In genomic region chr13:62564770-62565169, GRCh38 we compare ENCODE assay signal across 23 cellular contexts.
DNase-seq lines count a peak whose midpoint lies in the region; ATAC-seq and TF ChIP-seq lines count a peak whose summit lies in the region.
"Had no signal": no experiment of that assay in that cellular context is flagged by ENCODE, and none has a peak within 500 bp of the region (broad histone marks: within the 10 kb centered on the region; RNA-seq: fewer than 3 reads in every experiment).

No MANE protein-coding gene starts in this region.

- no peaks in the 10 kb centered on the region for H4K20me1 ChIP-seq in H9 (ENCODE audit: control insufficient read depth, insufficient read depth, insufficient read length)
- H4K20me1 ChIP-seq in SU-DHL-6 (ENCODE audit: low read depth, low read length) = no peaks in the 10 kb centered on the region
- H4K20me1 ChIP-seq: BLaER1 had no signal

- H3K36me3 ChIP-seq in SU-DHL-6 (ENCODE audit: low read length) = no peaks in the 10 kb centered on the region
- H3K36me3 ChIP-seq: BE2C, BLaER1 had no signal

- no peaks in the 10 kb centered on the region for H3K27me3 Mint-ChIP-seq in H9 (ENCODE audit: low read depth)
- H3K27me3 Mint-ChIP-seq: CD4-positive, alpha-beta memory T cell; CD4-positive, CD25-positive, alpha-beta regulatory T cell had no signal

- H3K4me2 ChIP-seq in H9 (ENCODE audit: insufficient read depth, insufficient read length, low read length) (no peak overlapping the region), SU-DHL-6 (ENCODE audit: low read depth, low read length, poor library complexity, severe bottlenecking) (no peak overlapping the region)
- H3K4me2 ChIP-seq: BLaER1 had no signal

- no peak for ATAC-seq in GM19035 (IDR thresholded peaks at IDR 0.05; ENCODE audit: unreplicated experiment)
- no peak for ATAC-seq in HG03196 (IDR thresholded peaks at IDR 0.05; ENCODE audit: unreplicated experiment)

- peak overlapping the region in 2 of 3 experiments; percentile 10 to 37; a peak in 1 of 7 replicates for H3K27ac Mint-ChIP-seq in H9
- H3K27ac Mint-ChIP-seq: CD14-positive monocyte; CD4-positive, alpha-beta memory T cell; CD4-positive, CD25-positive, alpha-beta regulatory T cell; CD8-positive, alpha-beta memory T cell had no signal

- H3K4me1 Mint-ChIP-seq in H9 = peaks cover 4 to 6% of the 10 kb centered on the region in 2 experiments; a peak in 2 of 4 replicates
- H3K4me1 Mint-ChIP-seq: CD14-positive monocyte; CD4-positive, alpha-beta memory T cell; CD4-positive, CD25-positive, alpha-beta regulatory T cell; CD8-positive, alpha-beta memory T cell had no signal

- H2BK20ac ChIP-seq in H9 (ENCODE audit: low read depth, low read length, poor library complexity, severe bottlenecking) = no peak overlapping the region

- H3K79me1 ChIP-seq in H9 (ENCODE audit: insufficient read depth, low read depth, low read length, poor library complexity, severe bottlenecking) = no peaks in the 10 kb centered on the region

- no peak overlapping the region for H2BK12ac ChIP-seq in H9 (ENCODE audit: insufficient read length, low read depth, low read length)

- CTCF ChIA-PET in HEK293T (lab: Yijun Ruan, JAX) = no interaction called here

- no peak for TF ChIP-seq CTCF in H9 (conservative IDR thresholded peaks at IDR 0.05)
- no peak for TF ChIP-seq CTCF in SU-DHL-6 (IDR thresholded peaks at IDR 0.05; ENCODE audit: insufficient read depth, low read length, poor library complexity, severe bottlenecking)

- no peak overlapping the region for H3K18ac ChIP-seq in H9 (ENCODE audit: insufficient read length, low read depth, low read length)

- H2AFZ ChIP-seq in H9 (ENCODE audit: low read length) = no peak overlapping the region
- peak overlapping the region; percentile 89 for H2AFZ ChIP-seq in SU-DHL-6 (ENCODE audit: low read depth, low read length, severe bottlenecking)

- POLR2A ChIA-PET in HEK293T (lab: Yijun Ruan, JAX) = no interaction called here

- no peak overlapping the region for H2AK5ac ChIP-seq in H9 (ENCODE audit: insufficient read length, low read length)

- 100% methylated on average over 1 of the region's 3 CpGs for WGBS in H9 (ENCODE audit: extremely low coverage, insufficient read length, low lambda C conversion rate)

- H3K9ac ChIP-seq in H9 (ENCODE audit: extremely low read depth, insufficient read length, low read length) (no peak overlapping the region), SU-DHL-6 (ENCODE audit: low read length) (no peak overlapping the region)
- H3K9ac ChIP-seq: BLaER1 had no signal

- no peak overlapping the region for H3K4me3 Mint-ChIP-seq in H9
- H3K4me3 Mint-ChIP-seq: CD14-positive monocyte; CD4-positive, alpha-beta memory T cell; CD4-positive, CD25-positive, alpha-beta regulatory T cell; CD8-positive, alpha-beta memory T cell had no signal

- H4K5ac ChIP-seq in H9 (ENCODE audit: insufficient read length, low read depth, low read length) = no peak overlapping the region

- DNase-seq in H9 (no peak), HEK293T (ENCODE audit: extremely low spot score) (no peak), epidermal melanocyte (ENCODE audit: insufficient read length, low spot score) (no peak)
- DNase-seq: 8988T; ACHN; BE2C; C1 segment of cervical spinal cord; CD4-positive, alpha-beta memory T cell; CD4-positive, CD25-positive, alpha-beta regulatory T cell; CD8-positive, alpha-beta memory T cell; COR-L47; DMS 273 treated with DMSO at 0.1 percent for 48 hours; DMS153; DMS53; DMS79; DND-41; EL; GF-D8 had no signal

- H3K9me3 ChIP-seq in H9 (ENCODE audit: control insufficient read depth, low read depth, low read length) = no peaks in the 10 kb centered on the region
- no peaks in the 10 kb centered on the region for H3K9me3 ChIP-seq in SU-DHL-6 (ENCODE audit: insufficient read depth, low read length)
- H3K9me3 ChIP-seq: BE2C, BLaER1 had no signal

- H3K27me3 ChIP-seq in H9 (ENCODE audit: insufficient read depth, low read length) (no peaks in the 10 kb centered on the region), SU-DHL-6 (ENCODE audit: low read length) (no peaks in the 10 kb centered on the region)
- H3K27me3 ChIP-seq: BE2C, BLaER1 had no signal

- H3K4me3 ChIP-seq in SU-DHL-6 (ENCODE audit: insufficient read depth, low read length, poor library complexity, severe bottlenecking) = no peak overlapping the region
- H3K4me3 ChIP-seq: BLaER1 had no signal

- H3K14ac ChIP-seq in H9 (ENCODE audit: insufficient read depth, low read length) = no peak overlapping the region

- no peak overlapping the region for H4K91ac ChIP-seq in H9 (ENCODE audit: insufficient read length, low read depth, low read length)

- H3K36me3 Mint-ChIP-seq in H9 (ENCODE audit: insufficient read depth in 1 of 3, low read depth in 3 of 3) = no peaks in the 10 kb centered on the region
- H3K36me3 Mint-ChIP-seq: CD14-positive monocyte; CD4-positive, alpha-beta memory T cell; CD4-positive, CD25-positive, alpha-beta regulatory T cell; CD8-positive, alpha-beta memory T cell had no signal

- H3K56ac ChIP-seq in H9 (ENCODE audit: insufficient read length, low read depth, low read length) = no peak overlapping the region

- H4K8ac ChIP-seq in H9 (replicated peaks; ENCODE audit: insufficient read length, low read depth, low read length) = no peak overlapping the region

- H3K9me3 Mint-ChIP-seq in H9 = no peaks in the 10 kb centered on the region

- H3K23ac ChIP-seq in H9 (ENCODE audit: insufficient read length, low read depth, low read length) = no peak overlapping the region

- no peak overlapping the region for H3K4ac ChIP-seq in H9 (ENCODE audit: low read depth, low read length)

- H3T11ph ChIP-seq in H9 (ENCODE audit: low read length) = no peak overlapping the region

- H3K23me2 ChIP-seq in H9 (ENCODE audit: insufficient read length, low read depth, low read length, poor library complexity, severe bottlenecking) = no peaks in the 10 kb centered on the region

- no peaks in the 10 kb centered on the region for H3K9me2 ChIP-seq in SU-DHL-6 (replicated peaks; ENCODE audit: insufficient read depth, low read length)

- no peak overlapping the region for H2BK120ac ChIP-seq in H9 (ENCODE audit: low read depth, low read length, poor library complexity, severe bottlenecking)

- no peaks in the 10 kb centered on the region for H3K4me1 ChIP-seq in H9 (ENCODE audit: insufficient read depth, low read length)
- H3K4me1 ChIP-seq: BE2C, BLaER1 had no signal

- H3F3A ChIP-seq in SU-DHL-6 (ENCODE audit: insufficient read depth) = no peaks in the 10 kb centered on the region

- no peak overlapping the region for H3K27ac ChIP-seq in H9 (ENCODE audit: insufficient read length, low read depth, low read length)
- no peak overlapping the region for H3K27ac ChIP-seq in SU-DHL-6 (ENCODE audit: low read depth, low read length)
- H3K27ac ChIP-seq: BLaER1 had no signal

- no peak overlapping the region for H2BK5ac ChIP-seq in H9 (ENCODE audit: insufficient read length, low read length)

- H2BK15ac ChIP-seq in H9 (ENCODE audit: low read depth, low read length) = no peak overlapping the region

- H3K79me2 ChIP-seq in H9 (ENCODE audit: insufficient read depth, low read length) (no peaks in the 10 kb centered on the region), SU-DHL-6 (ENCODE audit: insufficient read depth, low read length) (no peaks in the 10 kb centered on the region)

TF ChIP-seq in HEK293T, 16 proteins besides CTCF, POLR2A, EP300 and RAD21:
- TF ChIP-seq CTBP1 (IDR thresholded peaks at IDR 0.05; ENCODE audit: borderline replicate concordance) (peak; percentile 61; the same call in 1 of the 2 replicates), FOXA1 (IDR thresholded peaks at IDR 0.05) (no peak), SP1 (IDR thresholded peaks at IDR 0.05) (0 out of 2 replicates have a peak, but pooled peaks have one; percentile 44), BHLHE40 (IDR thresholded peaks at IDR 0.05; ENCODE audit: borderline replicate concordance) (no peak), FOXK2 (IDR thresholded peaks at IDR 0.05) (no peak), PKNOX1 (IDR thresholded peaks at IDR 0.05) (peak; percentile 9; the same call in 1 of the 2 replicates), SUZ12 (IDR thresholded peaks at IDR 0.05) (peak; percentile 54; the same call in 1 of the 2 replicates), L3MBTL2 (conservative IDR thresholded peaks at IDR 0.05) (no peak), LEF1 (IDR thresholded peaks at IDR 0.05; ENCODE audit: borderline replicate concordance) (no peak), ELF4 (IDR thresholded peaks at IDR 0.05) (peak; percentile 43), ZNF384 (IDR thresholded peaks at IDR 0.05) (peak; percentile 51; the same call in 1 of the 2 replicates), TARDBP (IDR thresholded peaks at IDR 0.05) (0 out of 2 replicates have a peak, but pooled peaks have one; percentile 52), HDGF (IDR thresholded peaks at IDR 0.05; ENCODE audit: borderline replicate concordance) (no peak), ARNT (IDR thresholded peaks at IDR 0.05) (no peak), NFRKB (IDR thresholded peaks at IDR 0.05) (no peak), FOXM1 (IDR thresholded peaks at IDR 0.05; ENCODE audit: borderline replicate concordance) (no peak)
